Comparison of ENCODE assay signal across 29 cellular contexts in genomic region chr6:104400844-104401243, GRCh38.
"Had no signal": no experiment of that assay in that cellular context is flagged by ENCODE, and none has a peak within 500 bp of the region (broad histone marks: within the 10 kb centered on the region; RNA-seq: fewer than 3 reads in every experiment).

No MANE protein-coding gene starts in this region.

- H3K4me3 ChIP-seq: coronary artery, dorsolateral prefrontal cortex, gastrocnemius medialis, right atrium auricular region, stomach, thyroid gland, upper lobe of left lung, vagina had no signal

- H3K4me3 Mint-ChIP-seq: activated naive CD4-positive, alpha-beta T cell treated with anti-CD3 and anti-CD28 coated beads, Interleukin-2, amount 10 ng/mL, durations not matched to agents 7 days and 5 days; nephron; stimulated activated naive B cell treated with anti-CD40 and anti-IgM and Interleukin-4, amounts not matched to agents 10 μg/mL and 1 μg/mL and 100 μg/mL, for 72 hours; T-helper 1 cell treated with Interleukin-12 subunit alpha and Interleukin-12 subunit beta and Interleukin-4 antibody, amounts not matched to agents 30 μg/mL and 1 μg/mL, for 36 hours had no signal

- H3K4me1 Mint-ChIP-seq: activated naive CD4-positive, alpha-beta T cell treated with anti-CD3 and anti-CD28 coated beads, Interleukin-2, amount 10 ng/mL, durations not matched to agents 7 days and 5 days; stimulated activated naive B cell treated with anti-CD40 and anti-IgM and Interleukin-4, amounts not matched to agents 10 μg/mL and 1 μg/mL and 100 μg/mL, for 72 hours had no signal

- H3K4me1 ChIP-seq: gastrocnemius medialis, right atrium auricular region, stomach, thyroid gland, upper lobe of left lung, vagina had no signal

- H3K27me3 Mint-ChIP-seq: activated naive CD4-positive, alpha-beta T cell treated with anti-CD3 and anti-CD28 coated beads, Interleukin-2, amount 10 ng/mL, durations not matched to agents 7 days and 5 days; stimulated activated naive B cell treated with anti-CD40 and anti-IgM and Interleukin-4, amounts not matched to agents 10 μg/mL and 1 μg/mL and 100 μg/mL, for 72 hours had no signal

- H3K27ac Mint-ChIP-seq: activated naive CD4-positive, alpha-beta T cell treated with anti-CD3 and anti-CD28 coated beads, Interleukin-2, amount 10 ng/mL, durations not matched to agents 7 days and 5 days; nephron; stimulated activated naive B cell treated with anti-CD40 and anti-IgM and Interleukin-4, amounts not matched to agents 10 μg/mL and 1 μg/mL and 100 μg/mL, for 72 hours; T-helper 1 cell treated with Interleukin-12 subunit alpha and Interleukin-12 subunit beta and Interleukin-4 antibody, amounts not matched to agents 30 μg/mL and 1 μg/mL, for 36 hours had no signal

- DNase-seq: activated CD4-positive, alpha-beta T cell treated with anti-CD3 and anti-CD28 coated beads for 4 hours; activated CD4-positive, alpha-beta T cell treated with anti-CD3 and anti-CD28 coated beads, Interleukin-2, amount 50 U/mL, for 4 hours; activated CD8-positive, alpha-beta memory T cell treated with anti-CD3 and anti-CD28 coated beads for 24 hours; activated gamma-delta T cell; activated naive CD4-positive, alpha-beta T cell treated with anti-CD3 and anti-CD28 coated beads, Interleukin-2, amount 10 ng/mL, durations not matched to agents 7 days and 5 days; activated T-cell treated with anti-CD3 and anti-CD28 coated beads, Interleukin-2, amount 50 U/mL, for 1 hour; amniotic stem cell; brain microvascular endothelial cell; dorsolateral prefrontal cortex; effector memory CD4-positive, alpha-beta T cell; erythroblast; gastrocnemius medialis; glutamatergic neuron; islet precursor cell; mammary epithelial cell; occipital lobe; stimulated activated CD4-positive, alpha-beta T cell treated with anti-CD3 and anti-CD28 coated beads, Interleukin-15, amount 100 ng/mL, for 24 hours; stimulated activated CD4-positive, alpha-beta T cell treated with anti-CD3 and anti-CD28 coated beads, Interleukin-2, amount 100 ng/mL, for 24 hours; stimulated activated naive B cell treated with anti-CD40 and anti-IgM and Interleukin-4, amounts not matched to agents 10 μg/mL and 1 μg/mL and 100 μg/mL, for 72 hours; stomach; T-helper 9 cell; thyroid gland; upper lobe of left lung had no signal

- FAIRE-seq: astrocyte had no signal

- H3K27me3 ChIP-seq: brain microvascular endothelial cell, dorsolateral prefrontal cortex, gastrocnemius medialis, right atrium auricular region, stomach, thyroid gland, upper lobe of left lung, vagina had no signal

- H3K36me3 ChIP-seq: brain microvascular endothelial cell, gastrocnemius medialis, right atrium auricular region, stomach, thyroid gland, upper lobe of left lung, vagina had no signal

- H3K9me3 ChIP-seq: gastrocnemius medialis, right atrium auricular region, stomach, thyroid gland, upper lobe of left lung, vagina had no signal

- H3K9me3 Mint-ChIP-seq: activated naive CD4-positive, alpha-beta T cell treated with anti-CD3 and anti-CD28 coated beads, Interleukin-2, amount 10 ng/mL, durations not matched to agents 7 days and 5 days; nephron; T-helper 1 cell treated with Interleukin-12 subunit alpha and Interleukin-12 subunit beta and Interleukin-4 antibody, amounts not matched to agents 30 μg/mL and 1 μg/mL, for 36 hours had no signal

- H3K36me3 Mint-ChIP-seq: activated naive CD4-positive, alpha-beta T cell treated with anti-CD3 and anti-CD28 coated beads, Interleukin-2, amount 10 ng/mL, durations not matched to agents 7 days and 5 days; stimulated activated naive B cell treated with anti-CD40 and anti-IgM and Interleukin-4, amounts not matched to agents 10 μg/mL and 1 μg/mL and 100 μg/mL, for 72 hours had no signal

- H3K27ac ChIP-seq: brain microvascular endothelial cell, coronary artery, dorsolateral prefrontal cortex, gastrocnemius medialis, right atrium auricular region, stomach, thyroid gland, upper lobe of left lung, vagina had no signal

- ATAC-seq: gastrocnemius medialis; stimulated activated naive B cell treated with anti-CD40 and anti-IgM and Interleukin-4, amounts not matched to agents 10 μg/mL and 1 μg/mL and 100 μg/mL, for 72 hours had no signal
